In the genomic region with DNA sequence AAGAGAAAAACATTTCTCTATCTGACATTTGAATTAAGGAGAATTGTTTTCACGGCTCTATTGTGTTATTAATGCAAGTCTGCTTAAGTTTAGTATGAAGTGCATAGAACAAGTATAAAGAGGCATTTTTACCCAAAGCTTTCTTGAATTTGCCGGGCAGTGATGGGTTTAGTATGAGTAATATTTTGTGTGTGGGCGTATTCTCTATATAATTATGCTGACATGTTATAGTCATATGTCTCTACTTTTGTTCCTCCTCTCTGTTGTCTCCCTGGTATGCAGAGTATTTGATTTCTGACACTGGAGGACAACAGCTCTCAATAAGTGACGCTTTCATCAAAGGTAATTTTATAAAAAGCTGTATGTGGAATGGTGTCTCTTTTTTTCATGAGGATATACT, we compare ENCODE assay signal across 14 cellular contexts. TPM values are rescaled to one million over a fixed set of nuclear protein-coding genes. Genes with fewer than 3 reads are reported as not detected.
DNase-seq lines count a peak whose midpoint lies in the region; ATAC-seq and TF ChIP-seq lines count a peak whose summit lies in the region.
"Had no signal": no experiment of that assay in that cellular context is flagged by ENCODE, and none has a peak within 500 bp of the region (broad histone marks: within the 10 kb centered on the region; RNA-seq: fewer than 3 reads in every experiment).

No MANE protein-coding gene starts in this region.

- peak overlapping the region; percentile 69 for H3K27ac Mint-ChIP-seq in CD8-positive, alpha-beta T cell
- peak overlapping the region; percentile 98 for H3K27ac Mint-ChIP-seq in activated B cell treated with CpG ODN at 0.5 μM for 24 hours
- H3K27ac Mint-ChIP-seq: activated naive CD8-positive, alpha-beta T cell treated with anti-CD3 and anti-CD28 coated beads, Interleukin-2, amount 10 ng/mL, durations not matched to agents 7 days and 5 days; natural killer cell treated with Interleukin-12 subunit alpha and Interleukin-12 subunit beta and Interleukin-15 and Interleukin-18, amount 100 ng/mL, for 72 hours had no signal

- H3K27me3 ChIP-seq in CD8-positive, alpha-beta T cell (ENCODE audit: insufficient read depth, low read length): no peaks in the 10 kb centered on the region
- H3K27me3 ChIP-seq in adrenal gland: no peaks in the 10 kb centered on the region
- H3K27me3 ChIP-seq: gastrocnemius medialis had no signal

- no peak for TF ChIP-seq CTCF in CD8-positive, alpha-beta T cell (IDR thresholded peaks at IDR 0.05)
- no peak for TF ChIP-seq CTCF in activated B cell treated with CpG ODN at 0.5 μM for 24 hours (IDR thresholded peaks at IDR 0.05)
- no peak for TF ChIP-seq CTCF in adrenal gland (IDR thresholded peaks at IDR 0.05)

- H3K9me3 ChIP-seq in CD8-positive, alpha-beta T cell (ENCODE audit: low read length): no peaks in the 10 kb centered on the region
- H3K9me3 ChIP-seq in adrenal gland (replicated peaks in 1 of 3): no peaks in the 10 kb centered on the region
- H3K9me3 ChIP-seq: gastrocnemius medialis had no signal

- no peak for TF ChIP-seq POLR2A in adrenal gland (IDR thresholded peaks at IDR 0.05)

- no peaks in the 10 kb centered on the region for H3K27me3 Mint-ChIP-seq in CD8-positive, alpha-beta T cell (ENCODE audit: low read depth)
- H3K27me3 Mint-ChIP-seq in activated B cell treated with CpG ODN at 0.5 μM for 24 hours: no peaks in the 10 kb centered on the region
- H3K27me3 Mint-ChIP-seq: activated naive CD8-positive, alpha-beta T cell treated with anti-CD3 and anti-CD28 coated beads, Interleukin-2, amount 10 ng/mL, durations not matched to agents 7 days and 5 days; natural killer cell treated with Interleukin-12 subunit alpha and Interleukin-12 subunit beta and Interleukin-15 and Interleukin-18, amount 100 ng/mL, for 72 hours had no signal

- H3K27ac ChIP-seq in CD8-positive, alpha-beta T cell (ENCODE audit: low read depth, low read length): no peak overlapping the region
- H3K27ac ChIP-seq in adrenal gland: no peak overlapping the region

- H3K4me3 Mint-ChIP-seq in CD8-positive, alpha-beta T cell: no peak overlapping the region
- H3K4me3 Mint-ChIP-seq in activated B cell treated with CpG ODN at 0.5 μM for 24 hours: peak overlapping the region; percentile 89
- H3K4me3 Mint-ChIP-seq: activated naive CD8-positive, alpha-beta T cell treated with anti-CD3 and anti-CD28 coated beads, Interleukin-2, amount 10 ng/mL, durations not matched to agents 7 days and 5 days; H9; natural killer cell treated with Interleukin-12 subunit alpha and Interleukin-12 subunit beta and Interleukin-15 and Interleukin-18, amount 100 ng/mL, for 72 hours had no signal

- no peaks in the 10 kb centered on the region for H3K9me3 Mint-ChIP-seq in CD8-positive, alpha-beta T cell
- H3K9me3 Mint-ChIP-seq in activated B cell treated with CpG ODN at 0.5 μM for 24 hours: no peaks in the 10 kb centered on the region
- H3K9me3 Mint-ChIP-seq: activated naive CD8-positive, alpha-beta T cell treated with anti-CD3 and anti-CD28 coated beads, Interleukin-2, amount 10 ng/mL, durations not matched to agents 7 days and 5 days; H9; natural killer cell treated with Interleukin-12 subunit alpha and Interleukin-12 subunit beta and Interleukin-15 and Interleukin-18, amount 100 ng/mL, for 72 hours had no signal

- POLR2A ChIA-PET in CD8-positive, alpha-beta T cell (lab: Charles Lee): interaction anchor here (2.4 kb wide), 1 partner anchor 9 kb away, joined by 5 read pairs; no protein-coding TSS in a partner anchor
- POLR2A ChIA-PET in activated B cell treated with CpG ODN at 0.5 μM for 24 hours (lab: Charles Lee): interaction anchor here (0.7 to 5.2 kb wide), 9 partner anchors 9 to 1547 kb away, joined by 3 to 80 read pairs (median 4); partner anchors contain the start of genes FASTKD2, IDH1, KLF7 and MDH1B

- no peak overlapping the region for H3K4me3 ChIP-seq in CD8-positive, alpha-beta T cell (ENCODE audit: low read depth, low read length)
- no peak overlapping the region for H3K4me3 ChIP-seq in adrenal gland
- H3K4me3 ChIP-seq: gastrocnemius medialis had no signal

- CTCF ChIA-PET in CD8-positive, alpha-beta T cell (lab: Charles Lee): interaction anchor here (1.0 kb wide), 1 partner anchor 8 kb away, joined by 3 read pairs; no protein-coding TSS in a partner anchor
- CTCF ChIA-PET in activated B cell treated with CpG ODN at 0.5 μM for 24 hours (lab: Charles Lee): interaction anchor here (1.0 to 1.7 kb wide), 4 partner anchors 9 to 58 kb away, joined by 3 to 7 read pairs (median 5); partner anchors contain the start of gene PIKFYVE

- H3K4me1 ChIP-seq in CD8-positive, alpha-beta T cell (ENCODE audit: insufficient read depth, low read length): no peaks in the 10 kb centered on the region
- no peaks in the 10 kb centered on the region for H3K4me1 ChIP-seq in adrenal gland (replicated peaks in 1 of 2)

- H3K36me3 ChIP-seq in CD8-positive, alpha-beta T cell (ENCODE audit: insufficient read depth, low read length): peaks cover 11% of the 10 kb centered on the region
- H3K36me3 ChIP-seq in adrenal gland (replicated peaks in 1 of 2): no peaks in the 10 kb centered on the region

- ATAC-seq in CD8-positive, alpha-beta T cell: no peak
- ATAC-seq in GM19023 (IDR thresholded peaks at IDR 0.05; ENCODE audit: unreplicated experiment) (peak; percentile 64), HG02885 (IDR thresholded peaks at IDR 0.05; ENCODE audit: poor library complexity, unreplicated experiment) (peak; percentile 75), activated B cell treated with CpG ODN at 0.5 μM for 24 hours (ENCODE audit: low read depth) (peak; percentile 68)
- ATAC-seq: gastrocnemius medialis; natural killer cell treated with Interleukin-12 subunit alpha and Interleukin-12 subunit beta and Interleukin-15 and Interleukin-18, amount 100 ng/mL, for 72 hours had no signal

- 83 to 91% (median 84%) methylated on average over 4 of the region's 4 CpGs for WGBS in adrenal gland, 4 donors

- peaks cover 2% of the 10 kb centered on the region for H3K4me1 Mint-ChIP-seq in CD8-positive, alpha-beta T cell (ENCODE audit: low read depth)
- H3K4me1 Mint-ChIP-seq in activated B cell treated with CpG ODN at 0.5 μM for 24 hours: peaks cover 55% of the 10 kb centered on the region
- H3K4me1 Mint-ChIP-seq: activated naive CD8-positive, alpha-beta T cell treated with anti-CD3 and anti-CD28 coated beads, Interleukin-2, amount 10 ng/mL, durations not matched to agents 7 days and 5 days; H9 had no signal

- intact Hi-C loops in CD8-positive, alpha-beta T cell (cut with DNase I, micrococcal nuclease): no loop called here
- intact Hi-C loops in activated B cell treated with CpG ODN at 0.5 μM for 24 hours (cut with micrococcal nuclease): loop anchor here (1.0 to 5.0 kb wide), 7 partner anchors 8 to 780 kb away; partner anchors contain the start of genes CCNYL1, METTL21A and PIKFYVE
- intact Hi-C loops in adrenal gland (cut with DNase I): no loop called here

- DNase-seq in CD8-positive, alpha-beta T cell: no peak
- DNase-seq in activated B cell treated with CpG ODN at 0.5 μM for 24 hours (no peak), T1000 (lab: John Stamatoyannopoulos, UW) (no peak), adrenal gland (no peak), NCI-H2107 treated with DMSO at 0.1 percent for 48 hours (lab: John Stamatoyannopoulos, UW; ENCODE audit: unreplicated experiment) (no peak), NCI-H146 treated with DMSO at 0.1 percent for 48 hours (lab: John Stamatoyannopoulos, UW; ENCODE audit: unreplicated experiment) (no peak)
- DNase-seq: activated naive CD8-positive, alpha-beta T cell treated with anti-CD3 and anti-CD28 coated beads, Interleukin-2, amount 10 ng/mL, durations not matched to agents 7 days and 5 days; gastrocnemius medialis; H9; NCI-H2029 treated with DMSO at 0.1 percent for 48 hours; T-helper 2 cell had no signal

- H3K36me3 Mint-ChIP-seq in CD8-positive, alpha-beta T cell: peaks cover 48% of the 10 kb centered on the region
- H3K36me3 Mint-ChIP-seq in activated B cell treated with CpG ODN at 0.5 μM for 24 hours (ENCODE audit: low read depth): peaks cover 43% of the 10 kb centered on the region

RNA-seq across cellular contexts. Expression of gene PIKFYVE, which starts 45.9 kb away (rescaled TPM):
- 10 to 100 TPM; 27.7 to 29.1 TPM for total RNA-seq in CD8-positive, alpha-beta T cell
- total RNA-seq in activated B cell treated with CpG ODN at 0.5 μM for 24 hours: 92.2 and 106 TPM in 2 replicates
- 10 to 100 TPM; 15.4 to 29.7 (median 25.9) TPM for total RNA-seq in adrenal gland
- polyA plus RNA-seq in adrenal gland: 10 to 100 TPM in 1 of 3 donors, 1 to 10 TPM in 2; 5.1 to 17.8 (median 7.4) TPM

RNA-seq across cellular contexts. Expression of gene IDH1, which starts 57.1 kb away (rescaled TPM):
- total RNA-seq in CD8-positive, alpha-beta T cell: 1 to 10 TPM; 3.0 to 4.0 TPM
- total RNA-seq in activated B cell treated with CpG ODN at 0.5 μM for 24 hours (36.9 and 46.6 TPM in 2 replicates), adrenal gland (100 to 1,000 TPM; 337 to 562 (median 488) TPM)
- 100 to 1,000 TPM in 2 of 3 donors, 10 to 100 TPM in 1; 82.8 to 525 (median 117) TPM for polyA plus RNA-seq in adrenal gland
